8 cellular contexts compared by ENCODE assay signal in genomic region chr4:70706516-70706915, GRCh38. TPM values are rescaled to one million over a fixed set of nuclear protein-coding genes. Genes with fewer than 3 reads are reported as not detected.
DNase-seq lines count a peak whose midpoint lies in the region; ATAC-seq and TF ChIP-seq lines count a peak whose summit lies in the region.

No MANE protein-coding gene starts in this region.

- no peaks in the 10 kb centered on the region for H3K27me3 ChIP-seq in H7 (ENCODE audit: control insufficient read depth, insufficient read depth, low read length)

- H3K27me3 Mint-ChIP-seq in progenitor cell of endocrine pancreas, result no peaks in the 10 kb centered on the region

- ATAC-seq in GM21423 (IDR thresholded peaks at IDR 0.05; ENCODE audit: unreplicated experiment) (no peak), GM21447 (IDR thresholded peaks at IDR 0.05; ENCODE audit: unreplicated experiment) (no peak)

- peaks cover 27% of the 10 kb centered on the region for H3K4me1 Mint-ChIP-seq in progenitor cell of endocrine pancreas (ENCODE audit: low read depth)

- TF ChIP-seq CTCF in epithelial cell of esophagus (IDR thresholded peaks at IDR 0.05; ENCODE audit: insufficient read depth, low read depth, low read length, missing control alignments), result no peak
- no peak for TF ChIP-seq CTCF in progenitor cell of endocrine pancreas (IDR thresholded peaks at IDR 0.05; ENCODE audit: unreplicated experiment)

- H3K36me3 Mint-ChIP-seq in progenitor cell of endocrine pancreas (ENCODE audit: insufficient read depth), result no peaks in the 10 kb centered on the region

- no peaks in the 10 kb centered on the region for H3K36me3 ChIP-seq in H7 (replicated peaks; ENCODE audit: control insufficient read depth, insufficient read depth, low read length)

- no peaks in the 10 kb centered on the region for H3K9me3 Mint-ChIP-seq in progenitor cell of endocrine pancreas (ENCODE audit: low read depth)

- H3K4me3 ChIP-seq in epithelial cell of esophagus (ENCODE audit: low read length) (peak overlapping the region; percentile 75), H7 (ENCODE audit: insufficient read depth, low read depth, low read length) (no peak overlapping the region; the same call in 1 of the 2 replicates)

- peak overlapping the region; percentile 91 for H3K27ac Mint-ChIP-seq in progenitor cell of endocrine pancreas

- DNase-seq in EH (ENCODE audit: low read depth) (peak; percentile 30), OCI-M1 (lab: John Stamatoyannopoulos, UW) (peak; percentile 51), epithelial cell of esophagus (ENCODE audit: low read depth) (no peak), progenitor cell of endocrine pancreas (ENCODE audit: low spot score, unreplicated experiment) (no peak), H7 (no peak), NCI-H2227 treated with DMSO at 0.1 percent for 48 hours (lab: John Stamatoyannopoulos, UW) (no peak)

- H3K4me3 Mint-ChIP-seq in progenitor cell of endocrine pancreas (ENCODE audit: low read depth), result peak overlapping the region; percentile 93

RNA-seq across cellular contexts. Expression of gene RUFY3, which starts 15.2 kb away (rescaled TPM):
- total RNA-seq in progenitor cell of endocrine pancreas, result 103 TPM in 2 replicates
- total RNA-seq in H7 (2014; rRNA removed; shearing (Covaris generic)), result 32.7 and 38.4 TPM in 2 replicates

RNA-seq across cellular contexts. Expression of gene UTP3, which starts 18.2 kb away (rescaled TPM):
- 25.5 and 27.7 TPM in 2 replicates for total RNA-seq in progenitor cell of endocrine pancreas
- 11.5 and 12.3 TPM in 2 replicates for total RNA-seq in H7 (2014; rRNA removed; shearing (Covaris generic))

RNA-seq across cellular contexts. Expression of gene JCHAIN, which starts 40.2 kb away (rescaled TPM):
- total RNA-seq in progenitor cell of endocrine pancreas, result not detected in 2 replicates
- total RNA-seq in H7 (2014; rRNA removed; shearing (Covaris generic)), result not detected in 2 replicates

Comparison
In these comparisons a context has a peak if more than half of its experiments do, and no peak if none do; other contexts are left out.
1. DNase-seq: peak in EH (single experiment) and OCI-M1 (single experiment); none in epithelial cell of esophagus (single experiment), progenitor cell of endocrine pancreas (single experiment), H7 (single experiment) and NCI-H2227 treated with DMSO at 0.1 percent for 48 hours (single experiment).